8 cellular contexts compared by ENCODE assay signal in genomic region chr15:96333194-96334016, GRCh38. TPM values are rescaled to one million over a fixed set of nuclear protein-coding genes. Genes with fewer than 3 reads are reported as not detected.
DNase-seq lines count a peak whose midpoint lies in the region; ATAC-seq, FAIRE-seq and TF ChIP-seq lines count a peak whose summit lies in the region.

No MANE protein-coding gene starts in this region.

- H3K36me3 Mint-ChIP-seq in Caco-2 (ENCODE audit: insufficient read depth, unreplicated experiment): peaks cover 100% of the 10 kb centered on the region

- peak overlapping the region; percentile 83 for H3K4me3 Mint-ChIP-seq in Caco-2 (ENCODE audit: unreplicated experiment)

- peaks cover 36% of the 10 kb centered on the region for H3K4me1 ChIP-seq in Caco-2
- peaks cover 0 to 14% of the 10 kb centered on the region in 2 donors for H3K4me1 ChIP-seq in left lung
- peaks cover 0 to 16% of the 10 kb centered on the region in 2 donors for H3K4me1 ChIP-seq in thoracic aorta (ENCODE audit: control insufficient read depth in 1 of 2, low read depth in 2 of 2)

- TF ChIP-seq CTCF in Caco-2 (IDR thresholded peaks at IDR 0.05; ENCODE audit: insufficient read depth in 1 of 2, low read depth in 1 of 2, low read length in 1 of 2, severe bottlenecking in 1 of 2, unreplicated experiment in 1 of 2): no peak
- TF ChIP-seq CTCF in bronchial epithelial cell (IDR thresholded peaks at IDR 0.05; ENCODE audit: insufficient read depth, low read length, severe bottlenecking): no peak
- no peak for TF ChIP-seq CTCF in left lung (IDR thresholded peaks at IDR 0.05)
- no peak for TF ChIP-seq CTCF in thoracic aorta (IDR thresholded peaks at IDR 0.05)

- FAIRE-seq in bronchial epithelial cell (lab: Jason Lieb, UNC) (no peak), GM19239 (lab: Jason Lieb, UNC) (no peak)

- ATAC-seq in left lung (peak; percentile 2), thoracic aorta (ENCODE audit: insufficient number of reproducible peaks, low FRiP score, low read depth) (no peak), GM18909 (IDR thresholded peaks at IDR 0.05; ENCODE audit: poor library complexity, unreplicated experiment) (no peak), HG03460 (IDR thresholded peaks at IDR 0.05; ENCODE audit: unreplicated experiment) (no peak)

- intact Hi-C loops in Caco-2 (cut with micrococcal nuclease; ENCODE audit: unreplicated experiment) (no loop called here), left lung (cut with DNase I) (no loop called here)

- peaks cover 32% of the 10 kb centered on the region for H3K4me1 Mint-ChIP-seq in Caco-2 (ENCODE audit: low read depth, unreplicated experiment)

- CTCF ChIA-PET in Caco-2 (lab: Charles Lee): no interaction called here

- POLR2A ChIA-PET in Caco-2 (lab: Charles Lee): no interaction called here

- no peaks in the 10 kb centered on the region for H3K27me3 Mint-ChIP-seq in Caco-2 (ENCODE audit: insufficient read depth, unreplicated experiment)

- H3K27ac Mint-ChIP-seq in Caco-2 (ENCODE audit: unreplicated experiment): peak overlapping the region; percentile 99

- H3K9me3 ChIP-seq in Caco-2: no peaks in the 10 kb centered on the region
- no peaks in the 10 kb centered on the region for H3K9me3 ChIP-seq in left lung
- H3K9me3 ChIP-seq in thoracic aorta: no peaks in the 10 kb centered on the region

- no TSS peak for BruUV-seq in Caco-2 (replicated peaks; lab: Mats Ljungman, UMichigan)

- no peaks in the 10 kb centered on the region for H3K27me3 ChIP-seq in Caco-2 (replicated peaks; ENCODE audit: control insufficient read depth, insufficient read depth, low read length)
- no peaks in the 10 kb centered on the region for H3K27me3 ChIP-seq in bronchial epithelial cell (ENCODE audit: control insufficient read depth, insufficient read depth, low read length)
- peaks cover 0 to 96% of the 10 kb centered on the region in 2 donors for H3K27me3 ChIP-seq in left lung
- no peaks in the 10 kb centered on the region for H3K27me3 ChIP-seq in thoracic aorta (replicated peaks; ENCODE audit: insufficient read depth)

- DNase-seq in Caco-2: no peak
- DNase-seq in LHCN-M2 (ENCODE audit: low read depth): peak; percentile 37
- no peak for DNase-seq in bronchial epithelial cell (ENCODE audit: low read depth)
- peak; percentile 44 to 82 for DNase-seq in left lung
- DNase-seq in thoracic aorta (ENCODE audit: low spot score): no peak
- DNase-seq in GM19239 (ENCODE audit: insufficient read length, low spot score): no peak

- H3K4me3 ChIP-seq in Caco-2 (ENCODE audit: low read depth, low read length): peak overlapping the region; percentile 84
- H3K4me3 ChIP-seq in bronchial epithelial cell (ENCODE audit: low read depth, low read length): peak overlapping the region; percentile 71
- peak overlapping the region; percentile 48 to 57 for H3K4me3 ChIP-seq in left lung
- peak overlapping the region; percentile 74 for H3K4me3 ChIP-seq in thoracic aorta

- H3K36me3 ChIP-seq in Caco-2 (ENCODE audit: control insufficient read depth, insufficient read depth, low read length) (peaks cover 10% of the 10 kb centered on the region), bronchial epithelial cell (ENCODE audit: control insufficient read depth, insufficient read depth, low read length) (peaks cover 7% of the 10 kb centered on the region), left lung (peaks cover 0 to 6% of the 10 kb centered on the region in 2 donors), thoracic aorta (peaks cover 6% of the 10 kb centered on the region)

- H3K9me3 Mint-ChIP-seq in Caco-2 (ENCODE audit: unreplicated experiment): no peaks in the 10 kb centered on the region

- H3K27ac ChIP-seq in left lung (peak overlapping the region; percentile 88), thoracic aorta (peak overlapping the region; percentile 94 to 95)

RNA-seq across cellular contexts. Expression of gene NR2F2, which starts 2.9 kb away (rescaled TPM):
- total RNA-seq in Caco-2 (2022) (134 and 140 TPM in 2 replicates), LHCN-M2 (2014; rRNA removed) (8.5 and 11.6 TPM in 2 replicates), bronchial epithelial cell (1.4 and 1.6 TPM in 2 replicates), left lung (10 to 100 TPM; 53.4 to 76.0 TPM), thoracic aorta (10 to 100 TPM; 31.8 to 49.8 TPM)
- polyA plus RNA-seq in LHCN-M2 (2012): 34.8 TPM

Comparison
In these comparisons a context has a peak if more than half of its experiments do, and no peak if none do; other contexts are left out.
1. DNase-seq: peak in LHCN-M2 (single experiment) and left lung (2 of 2); none in Caco-2 (0 of 2), bronchial epithelial cell (single experiment), thoracic aorta (single experiment) and GM19239 (single experiment).
2. Peak in every context shown above with its lines, with median percentiles within 50 percentile points of each other: H3K4me3 ChIP-seq.